30 cellular contexts compared by ENCODE assay signal in the genomic region with DNA sequence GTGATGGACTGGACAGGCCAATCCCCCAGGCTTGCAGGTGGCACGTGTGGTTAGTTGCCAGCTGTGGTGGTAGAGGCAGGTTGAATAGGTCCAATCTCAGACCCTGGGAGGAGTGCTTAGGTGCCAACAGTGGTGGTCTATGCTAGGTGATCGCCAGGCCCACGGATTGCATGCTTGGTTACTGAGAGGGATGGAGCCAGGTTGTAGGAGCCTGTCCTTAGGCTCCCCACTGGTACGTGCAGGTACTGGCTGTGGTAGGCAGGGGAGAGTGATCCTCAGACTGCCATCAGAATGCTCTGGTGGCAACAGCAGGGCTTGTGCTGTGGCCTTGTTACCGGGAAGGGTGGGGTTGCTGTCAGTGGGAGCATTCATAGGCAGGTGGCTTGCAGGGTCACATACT. TPM values are rescaled to one million over a fixed set of nuclear protein-coding genes. Genes with fewer than 3 reads are reported as not detected.
DNase-seq lines count a peak whose midpoint lies in the region; ATAC-seq, FAIRE-seq and TF ChIP-seq lines count a peak whose summit lies in the region.
"Had no signal": no experiment of that assay in that cellular context is flagged by ENCODE, and none has a peak within 500 bp of the region (broad histone marks: within the 10 kb centered on the region; RNA-seq: fewer than 3 reads in every experiment).

No MANE protein-coding gene starts in this region.

- DNase-seq in CD8-positive, alpha-beta memory T cell = no peak
- no peak for DNase-seq in Karpas-422
- DNase-seq in H1 (ENCODE audit: low read depth in 1 of 2, low spot score in 2 of 2) = no peak
- DNase-seq in neuronal stem cell (ENCODE audit: low spot score) = no peak
- no peak for DNase-seq in NCI-H524 treated with DMSO at 0.1 percent for 48 hours (lab: John Stamatoyannopoulos, UW)
- DNase-seq in activated T-cell treated with anti-CD3 and anti-CD28 coated beads, Interleukin-2, amount 50 U/mL, for 72 hours = no peak
- DNase-seq: activated CD4-positive, alpha-beta T cell treated with anti-CD3 and anti-CD28 coated beads for 48 hours; activated CD8-positive, alpha-beta memory T cell treated with anti-CD3 and anti-CD28 coated beads, Interleukin-2, amount 50 U/mL, for 48 hours; activated gamma-delta T cell treated with Interleukin-2 at 50 U/mL for 16 hours; DMS53; effector CD8-positive, alpha-beta T cell; erythroblast; GF-D8; GM23248; head of caudate nucleus; mammary epithelial cell; NCI-H1436 treated with DMSO at 0.1 percent for 48 hours; Peyer's patch; right cardiac atrium; spleen; stimulated activated CD4-positive, alpha-beta T cell treated with anti-CD3 and anti-CD28 coated beads, Interleukin-4, amount 100 ng/mL, for 24 hours; stimulated activated naive CD4-positive, alpha-beta T cell treated with Interleukin-2 at 50 U/mL for 16 hours had no signal

- H3K4me2 ChIP-seq in Karpas-422 (ENCODE audit: low read depth, low read length, poor library complexity, severe bottlenecking) = peak overlapping the region; percentile 15
- H3K4me2 ChIP-seq in H1 (ENCODE audit: insufficient read depth in 1 of 2, low read depth in 2 of 2, low read length in 2 of 2) = no peak overlapping the region; a peak in 1 of 4 replicates
- H3K4me2 ChIP-seq in neuronal stem cell (ENCODE audit: insufficient read depth, low read length, poor library complexity, severe bottlenecking) = no peak overlapping the region

- no peak for FAIRE-seq in H1 (lab: Jason Lieb, UNC)
- FAIRE-seq: GM18507, K562, pancreas had no signal

- peaks cover 100% of the 10 kb centered on the region for H3K79me2 ChIP-seq in Karpas-422 (ENCODE audit: low read length)
- H3K79me2 ChIP-seq in H1 (ENCODE audit: control insufficient read depth in 1 of 2, insufficient read depth in 2 of 2, low read length in 2 of 2) = peaks cover 0 to 100% of the 10 kb centered on the region in 2 experiments

- no peak overlapping the region for H3K18ac ChIP-seq in H1 (ENCODE audit: extremely low read depth, low read length)
- peak overlapping the region; percentile 80 for H3K18ac ChIP-seq in neuronal stem cell (ENCODE audit: low read length)

- H3K27ac ChIP-seq in CD8-positive, alpha-beta memory T cell (ENCODE audit: low read depth, low read length) = no peak overlapping the region
- H3K27ac ChIP-seq in Karpas-422 (ENCODE audit: low read length) = peak overlapping the region; percentile 10; the same call in 1 of the 2 replicates
- no peak overlapping the region for H3K27ac ChIP-seq in H1 (ENCODE audit: low read depth, low read length)
- no peak overlapping the region for H3K27ac ChIP-seq in neuronal stem cell (replicated peaks; ENCODE audit: low read length)
- H3K27ac ChIP-seq: GM23248, pancreas, Peyer's patch, SJSA1, thoracic aorta had no signal

- H3K23ac ChIP-seq in H1 (ENCODE audit: insufficient read length) = no peak overlapping the region
- peak overlapping the region; percentile 59 for H3K23ac ChIP-seq in neuronal stem cell (ENCODE audit: low read depth, low read length, poor library complexity)

- H3K56ac ChIP-seq in H1 (replicated peaks; ENCODE audit: insufficient read length, low read depth, low read length) = no peak overlapping the region

- peaks cover 62% of the 10 kb centered on the region for H3K4me1 ChIP-seq in CD8-positive, alpha-beta memory T cell (ENCODE audit: insufficient read depth, low read length)
- H3K4me1 ChIP-seq in Karpas-422 (ENCODE audit: low read length) (peaks cover 95% of the 10 kb centered on the region), H1 (replicated peaks in 1 of 4; ENCODE audit: control insufficient read depth in 3 of 4, insufficient read depth in 4 of 4, low read length in 3 of 4) (peaks cover 0 to 12% (median 5%) of the 10 kb centered on the region in 4 experiments; a peak in 5 of 7 replicates), neuronal stem cell (ENCODE audit: control insufficient read depth in 2 of 2, insufficient read depth in 1 of 2, low read depth in 1 of 2, low read length in 2 of 2) (peaks cover 0 to 10% of the 10 kb centered on the region in 2 donors)
- H3K4me1 ChIP-seq: SJSA1 had no signal

- H4K5ac ChIP-seq in H1 (ENCODE audit: insufficient read length, low read depth, low read length) = no peak overlapping the region

- peaks cover 6% of the 10 kb centered on the region for H3K9me3 ChIP-seq in CD8-positive, alpha-beta memory T cell (ENCODE audit: low read length)
- H3K9me3 ChIP-seq in Karpas-422 (ENCODE audit: low read length) (peaks cover 4% of the 10 kb centered on the region; the same call in 1 of the 2 replicates), H1 (ENCODE audit: insufficient read depth in 2 of 2, low read depth in 1 of 2, low read length in 1 of 2) (no peaks in the 10 kb centered on the region), neuronal stem cell (replicated peaks in 1 of 2; ENCODE audit: control insufficient read depth in 2 of 2, insufficient read depth in 1 of 2, low read depth in 1 of 2, low read length in 2 of 2) (peaks cover 2 to 25% of the 10 kb centered on the region in 2 donors)

- peak overlapping the region; percentile 29; the same call in 1 of the 2 replicates for H2BK12ac ChIP-seq in H1 (ENCODE audit: low read depth, low read length)
- H2BK12ac ChIP-seq in neuronal stem cell (ENCODE audit: low read length) = no peak overlapping the region

- WGBS in H1 (ENCODE audit: extremely low coverage in 1 of 2, insufficient coverage in 1 of 2, insufficient read length in 1 of 2, insufficient replicate concordance in 2 of 2, low coverage in 1 of 2, low lambda C conversion rate in 2 of 2, missing lambda C conversion rate in 1 of 2), 2 experiments = 67% methylated on average over 5 of the region's 5 CpGs; no CpG with 5 or more reads in 1 of the 2 experiments
- WGBS in neuronal stem cell (ENCODE audit: extremely low coverage in 2 of 2, insufficient read length in 2 of 2, insufficient replicate concordance in 1 of 2), 2 donors = no CpG with 5 or more reads among the region's 5 CpGs

- no peak for TF ChIP-seq RAD21 in H1 (IDR thresholded peaks at IDR 0.05 in 1 of 2, conservative IDR thresholded peaks at IDR 0.05 in 1 of 2; ENCODE audit: low read depth in 2 of 2, low read length in 2 of 2)

- H4K91ac ChIP-seq in H1 (replicated peaks; ENCODE audit: insufficient read length, low read length) (no peak overlapping the region), neuronal stem cell (ENCODE audit: low read depth, low read length, poor library complexity) (no peak overlapping the region)

- H3K4me3 Mint-ChIP-seq in CD8-positive, alpha-beta memory T cell = peak overlapping the region in 5 of 7 donors; percentile 22 to 80 (median 35)
- H3K4me3 Mint-ChIP-seq in activated T-cell treated with anti-CD3 and anti-CD28 coated beads, Interleukin-2, amount 50 U/mL, for 72 hours = no peak overlapping the region
- H3K4me3 Mint-ChIP-seq: brain; T-helper 1 cell treated with Interleukin-12 subunit alpha and Interleukin-12 subunit beta and Interleukin-4 antibody, amounts not matched to agents 30 μg/mL and 1 μg/mL, for 36 hours had no signal

- POLR2A ChIA-PET in CD8-positive, alpha-beta memory T cell (lab: Charles Lee) = no interaction called here
- POLR2A ChIA-PET in H1 (lab: Charles Lee; ENCODE audit: partially characterized antibody) = interaction anchor here (0.9 kb wide), 1 partner anchor 154 kb away, joined by 4 read pairs; the partner anchor contains the start of gene STAG1

- no peak for TF ChIP-seq CTCF in H1 (IDR thresholded peaks at IDR 0.05; ENCODE audit: control extremely low read depth in 1 of 3, insufficient read depth in 1 of 3, low read depth in 1 of 3, low read length in 3 of 3)

- peak overlapping the region; percentile 41 to 96 (median 70) for H3K27ac Mint-ChIP-seq in CD8-positive, alpha-beta memory T cell
- H3K27ac Mint-ChIP-seq in activated T-cell treated with anti-CD3 and anti-CD28 coated beads, Interleukin-2, amount 50 U/mL, for 72 hours = no peak overlapping the region
- H3K27ac Mint-ChIP-seq: brain had no signal

- H4K20me1 ChIP-seq in Karpas-422 (ENCODE audit: insufficient read depth, low read depth, low read length) (peaks cover 5% of the 10 kb centered on the region; the same call in 1 of the 2 replicates), H1 (replicated peaks in 1 of 2; ENCODE audit: control insufficient read depth in 1 of 2, insufficient read depth in 2 of 2, low read length in 2 of 2) (peaks cover 6 to 15% of the 10 kb centered on the region in 2 experiments)

- no peak overlapping the region for H2BK20ac ChIP-seq in H1 (ENCODE audit: low read length)

- H2BK120ac ChIP-seq in H1 (replicated peaks; ENCODE audit: low read depth, low read length) (no peak overlapping the region), neuronal stem cell (ENCODE audit: low read depth, low read length) (no peak overlapping the region)

- H3K9ac ChIP-seq in Karpas-422 (ENCODE audit: low read length) (no peak overlapping the region), H1 (replicated peaks in 1 of 4; ENCODE audit: extremely low read depth in 1 of 4, low read depth in 3 of 4, low read length in 3 of 4) (no peak overlapping the region), neuronal stem cell (ENCODE audit: low read depth, low read length, poor library complexity) (peak overlapping the region; percentile 47)
- H3K9ac ChIP-seq: GM23248 had no signal

- TF ChIP-seq POLR2A in H1 (IDR thresholded peaks at IDR 0.05; ENCODE audit: control extremely low read depth in 1 of 2, low read depth in 2 of 2, low read length in 2 of 2) = no peak

- no peaks in the 10 kb centered on the region for H3K27me3 ChIP-seq in CD8-positive, alpha-beta memory T cell (ENCODE audit: insufficient read depth, low read length, poor library complexity, severe bottlenecking)
- H3K27me3 ChIP-seq in Karpas-422 (ENCODE audit: low read length) = no peaks in the 10 kb centered on the region
- H3K27me3 ChIP-seq in H1 (replicated peaks in 1 of 4; ENCODE audit: control insufficient read depth in 3 of 4, extremely low read depth in 1 of 4, insufficient read depth in 3 of 4, low read length in 3 of 4) = no peaks in the 10 kb centered on the region
- no peaks in the 10 kb centered on the region for H3K27me3 ChIP-seq in neuronal stem cell (ENCODE audit: control insufficient read depth in 3 of 3, insufficient read depth in 3 of 3, low read depth in 1 of 3, low read length in 3 of 3)
- H3K27me3 ChIP-seq: pancreas, Peyer's patch, SJSA1, spleen had no signal

- H2AK5ac ChIP-seq in H1 (ENCODE audit: low read depth, low read length) (peak overlapping the region; percentile 93; the same call in 1 of the 2 replicates), neuronal stem cell (ENCODE audit: low read depth, low read length) (no peak overlapping the region)

- TF ChIP-seq EP300 in H1 (IDR thresholded peaks at IDR 0.05; ENCODE audit: borderline replicate concordance in 1 of 2, low read depth in 2 of 2, low read length in 2 of 2) = no peak

- H3K4ac ChIP-seq in H1 (replicated peaks; ENCODE audit: insufficient read length, low read depth, low read length) = no peak overlapping the region
- no peak overlapping the region for H3K4ac ChIP-seq in neuronal stem cell (ENCODE audit: low read length)

- H2BK5ac ChIP-seq in H1 (ENCODE audit: low read depth, low read length) (no peak overlapping the region; the same call in 1 of the 2 replicates), neuronal stem cell (ENCODE audit: low read length) (no peak overlapping the region)

- no peaks in the 10 kb centered on the region for H3K36me3 ChIP-seq in CD8-positive, alpha-beta memory T cell (ENCODE audit: insufficient read depth, low read length)
- H3K36me3 ChIP-seq in Karpas-422 (ENCODE audit: insufficient read depth, low read length) (peaks cover 18% of the 10 kb centered on the region), H1 (ENCODE audit: control insufficient read depth in 2 of 4, insufficient read depth in 4 of 4, low read length in 3 of 4) (no peaks in the 10 kb centered on the region), neuronal stem cell (replicated peaks in 1 of 2; ENCODE audit: control insufficient read depth in 2 of 2, insufficient read depth in 2 of 2, low read length in 2 of 2) (no peaks in the 10 kb centered on the region)
- H3K36me3 ChIP-seq: pancreas, Peyer's patch, thoracic aorta had no signal

- CTCF ChIA-PET in CD8-positive, alpha-beta memory T cell (lab: Charles Lee) = interaction anchor here (1.2 kb wide), 1 partner anchor 9 kb away, joined by 3 read pairs; no protein-coding TSS in a partner anchor
- CTCF ChIA-PET in H1 (lab: Charles Lee; ENCODE audit: partially characterized antibody) = no interaction called here

- H3K27me3 Mint-ChIP-seq in CD8-positive, alpha-beta memory T cell = no peaks in the 10 kb centered on the region
- no peaks in the 10 kb centered on the region for H3K27me3 Mint-ChIP-seq in activated T-cell treated with anti-CD3 and anti-CD28 coated beads, Interleukin-2, amount 50 U/mL, for 72 hours (ENCODE audit: low read depth)
- H3K27me3 Mint-ChIP-seq: brain had no signal

- peaks cover 0 to 23% (median 19%) of the 10 kb centered on the region in 5 donors for H3K9me3 Mint-ChIP-seq in CD8-positive, alpha-beta memory T cell
- H3K9me3 Mint-ChIP-seq in activated T-cell treated with anti-CD3 and anti-CD28 coated beads, Interleukin-2, amount 50 U/mL, for 72 hours = peaks cover 1 to 9% of the 10 kb centered on the region in 2 donors

- no peaks in the 10 kb centered on the region for H3K9me2 ChIP-seq in Karpas-422 (replicated peaks; ENCODE audit: insufficient read depth, low read length)

- H3K23me2 ChIP-seq in H1 (ENCODE audit: low read depth, low read length) = no peaks in the 10 kb centered on the region

- H4K8ac ChIP-seq in H1 (ENCODE audit: extremely low read depth, insufficient read depth, low read length) (no peak overlapping the region), neuronal stem cell (ENCODE audit: low read depth, low read length) (no peak overlapping the region)

- H3K36me3 Mint-ChIP-seq in CD8-positive, alpha-beta memory T cell = peaks cover 8 to 19% (median 16%) of the 10 kb centered on the region in 3 donors
- peaks cover 10 to 38% of the 10 kb centered on the region in 2 donors for H3K36me3 Mint-ChIP-seq in activated T-cell treated with anti-CD3 and anti-CD28 coated beads, Interleukin-2, amount 50 U/mL, for 72 hours (ENCODE audit: insufficient read depth in 2 of 2)

- H3K79me1 ChIP-seq in H1 (ENCODE audit: low read depth, low read length) (peaks cover 9% of the 10 kb centered on the region), neuronal stem cell (ENCODE audit: low read depth, low read length) (peaks cover 9% of the 10 kb centered on the region)

- H3K4me1 Mint-ChIP-seq in CD8-positive, alpha-beta memory T cell = peaks cover 76 to 80% (median 77%) of the 10 kb centered on the region in 3 donors
- H3K4me1 Mint-ChIP-seq in activated T-cell treated with anti-CD3 and anti-CD28 coated beads, Interleukin-2, amount 50 U/mL, for 72 hours (ENCODE audit: low read depth) = peaks cover 60% of the 10 kb centered on the region

- H2BK15ac ChIP-seq in H1 (ENCODE audit: low read length) = no peak overlapping the region; the same call in 1 of the 2 replicates
- H2BK15ac ChIP-seq in neuronal stem cell (ENCODE audit: low read length) = no peak overlapping the region

- H3K4me3 ChIP-seq in CD8-positive, alpha-beta memory T cell (ENCODE audit: low read length) = no peak overlapping the region
- H3K4me3 ChIP-seq in Karpas-422 (ENCODE audit: low read length) = no peak overlapping the region
- H3K4me3 ChIP-seq in H1 (ENCODE audit: extremely low read depth in 1 of 4, insufficient read depth in 2 of 4, low read depth in 3 of 4, low read length in 4 of 4) = no peak overlapping the region
- H3K4me3 ChIP-seq in neuronal stem cell (ENCODE audit: low read length in 2 of 2) = no peak overlapping the region
- H3K4me3 ChIP-seq: GM23248, K562, pancreas, Peyer's patch, SJSA1, spleen, thoracic aorta had no signal

- no peak for ATAC-seq in HG02938 (IDR thresholded peaks at IDR 0.05; ENCODE audit: unreplicated experiment)
- ATAC-seq in activated T-cell treated with anti-CD3 and anti-CD28 coated beads, Interleukin-2, amount 50 U/mL, for 72 hours (replicated peaks in 1 of 2) = no peak
- ATAC-seq: K562, pancreas had no signal

- H2AFZ ChIP-seq in Karpas-422 (ENCODE audit: low read length) (no peak overlapping the region), H1 (ENCODE audit: low read length) (no peak overlapping the region), neuronal stem cell (ENCODE audit: low read length) (no peak overlapping the region)
- H2AFZ ChIP-seq: GM23248 had no signal

- no peak overlapping the region for H3K14ac ChIP-seq in H1 (ENCODE audit: insufficient read length)
- H3K14ac ChIP-seq in neuronal stem cell (ENCODE audit: low read length) = peak overlapping the region; percentile 32

RNA-seq across cellular contexts. Expression of gene NCK1, which starts 44.7 kb away (rescaled TPM):
- total RNA-seq in CD8-positive, alpha-beta memory T cell = 10 to 100 TPM; 30.9 to 33.3 TPM
- 62.9 TPM for polyA plus RNA-seq in CD8-positive, alpha-beta memory T cell
- total RNA-seq in Karpas-422 (2014; rRNA removed; shearing (Covaris generic); ENCODE audit: low replicate concordance) = 42.3 and 77.7 TPM in 2 replicates
- 28.5 and 28.7 TPM in 2 replicates for total RNA-seq in H1 (2021; fragmentation: NEBNext Ultra II Directional; extraction: Animal tissue kit (Norgen Biotek cat#: 25700))
- 5.1 and 10.0 TPM in 2 replicates for polyA plus RNA-seq in H1 (2011; rRNA removed)
- 14.8 TPM for polyA plus RNA-seq in H1 (2011; cell fraction: cytosol; rRNA removed)
- polyA plus RNA-seq in H1 (2011; cell fraction: nucleus; rRNA removed) = 2.0 TPM
- 13.8 to 27.7 TPM (median 18.4 TPM) in 4 replicates for polyA plus RNA-seq in H1 (2012, experiment 1 of 2)
- 1.8 TPM for polyA plus RNA-seq in H1 (2012, experiment 2 of 2)
- 18.5 TPM for polyA plus RNA-seq in H1 (2013, experiment 1 of 2)
- polyA plus RNA-seq in H1 (2013, experiment 2 of 2) = 20.6 TPM
- 18.7 and 22.4 TPM in 2 replicates for polyA minus RNA-seq in H1 (2011; rRNA and poly(A)+ RNA removed)
- 17.5 TPM for polyA minus RNA-seq in H1 (2011; cell fraction: cytosol; rRNA and poly(A)+ RNA removed)
- polyA minus RNA-seq in H1 (2011; cell fraction: nucleus; rRNA and poly(A)+ RNA removed) = 24.4 TPM
- polyA plus RNA-seq in neuronal stem cell (2013, experiment 1 of 2) = 20.9 TPM
- 22.2 TPM for polyA plus RNA-seq in neuronal stem cell (2013, experiment 2 of 2)
- total RNA-seq in activated T-cell treated with anti-CD3 and anti-CD28 coated beads, Interleukin-2, amount 50 U/mL, for 72 hours = 10 to 100 TPM; 45.8 to 46.6 TPM

RNA-seq across cellular contexts. Expression of gene IL20RB, which starts 51.1 kb away (rescaled TPM):
- total RNA-seq in CD8-positive, alpha-beta memory T cell = under 1 TPM; 0.71 to 0.96 TPM
- polyA plus RNA-seq in CD8-positive, alpha-beta memory T cell = 0.45 TPM
- total RNA-seq in Karpas-422 (2014; rRNA removed; shearing (Covaris generic); ENCODE audit: low replicate concordance) = 1.1 and 3.2 TPM in 2 replicates
- 1.6 and 2.6 TPM in 2 replicates for total RNA-seq in H1 (2021; fragmentation: NEBNext Ultra II Directional; extraction: Animal tissue kit (Norgen Biotek cat#: 25700))
- polyA plus RNA-seq in H1 (2011; rRNA removed) = 1.8 and 3.3 TPM in 2 replicates
- polyA plus RNA-seq in H1 (2011; cell fraction: cytosol; rRNA removed) = 4.3 TPM
- 4.0 TPM for polyA plus RNA-seq in H1 (2011; cell fraction: nucleus; rRNA removed)
- 1.1 to 2.3 TPM (median 1.5 TPM) in 4 replicates for polyA plus RNA-seq in H1 (2012, experiment 1 of 2)
- 0.52 TPM for polyA plus RNA-seq in H1 (2012, experiment 2 of 2)
- 1.3 TPM for polyA plus RNA-seq in H1 (2013, experiment 1 of 2)
- polyA plus RNA-seq in H1 (2013, experiment 2 of 2) = 1.6 TPM
- polyA minus RNA-seq in H1 (2011; rRNA and poly(A)+ RNA removed) = 2.0 and 3.1 TPM in 2 replicates
- 1.7 TPM for polyA minus RNA-seq in H1 (2011; cell fraction: cytosol; rRNA and poly(A)+ RNA removed)
- 2.3 TPM for polyA minus RNA-seq in H1 (2011; cell fraction: nucleus; rRNA and poly(A)+ RNA removed)
- 0.21 TPM for polyA plus RNA-seq in neuronal stem cell (2013, experiment 1 of 2)
- polyA plus RNA-seq in neuronal stem cell (2013, experiment 2 of 2) = 0.25 TPM
- 1 to 10 TPM; 1.7 to 2.0 TPM for total RNA-seq in activated T-cell treated with anti-CD3 and anti-CD28 coated beads, Interleukin-2, amount 50 U/mL, for 72 hours

Comparison
In these comparisons a context has a peak if more than half of its experiments do, and no peak if none do; other contexts are left out.
1. H3K4me3 Mint-ChIP-seq: peak in CD8-positive, alpha-beta memory T cell (5 of 7); none in activated T-cell treated with anti-CD3 and anti-CD28 coated beads, Interleukin-2, amount 50 U/mL, for 72 hours (0 of 2).